In genomic region chr16:1780677-1781072, GRCh38 we compare ENCODE assay signal across 13 cellular contexts. TPM values are rescaled to one million over a fixed set of nuclear protein-coding genes. Genes with fewer than 3 reads are reported as not detected.
DNase-seq lines count a peak whose midpoint lies in the region; TF ChIP-seq lines count a peak whose summit lies in the region.
"Had no signal": no experiment of that assay in that cellular context is flagged by ENCODE, and none has a peak within 500 bp of the region (broad histone marks: within the 10 kb centered on the region; RNA-seq: fewer than 3 reads in every experiment).

No MANE protein-coding gene starts in this region.

- H3K9me3 Mint-ChIP-seq in CD4-positive, alpha-beta memory T cell: peaks cover 0 to 3% (median 0%) of the 10 kb centered on the region in 8 donors
- H3K9me3 Mint-ChIP-seq in HFFc6: no peaks in the 10 kb centered on the region

- no peaks in the 10 kb centered on the region for H3K27me3 Mint-ChIP-seq in CD4-positive, alpha-beta memory T cell
- H3K27me3 Mint-ChIP-seq in HFFc6 (ENCODE audit: insufficient read depth): peaks cover 28% of the 10 kb centered on the region

- no peak overlapping the region for H3K4me3 ChIP-seq in CD4-positive, alpha-beta memory T cell (ENCODE audit: low read length in 2 of 2)
- no peak overlapping the region for H3K4me3 ChIP-seq in adipocyte (ENCODE audit: low read length)
- H3K4me3 ChIP-seq in mucosa of rectum (ENCODE audit: low read length in 2 of 2): peak overlapping the region; percentile 79
- H3K4me3 ChIP-seq: mucosa of descending colon had no signal

- peaks cover 0 to 23% of the 10 kb centered on the region in 2 donors for H3K36me3 Mint-ChIP-seq in CD4-positive, alpha-beta memory T cell
- H3K36me3 Mint-ChIP-seq in HFFc6 (ENCODE audit: low read depth): no peaks in the 10 kb centered on the region

- no peak for TF ChIP-seq CTCF in HFFc6 (IDR thresholded peaks at IDR 0.05)

- no peaks in the 10 kb centered on the region for H3K27me3 ChIP-seq in CD4-positive, alpha-beta memory T cell (ENCODE audit: insufficient read depth, low read length)
- H3K27me3 ChIP-seq in adipocyte (replicated peaks; ENCODE audit: control insufficient read depth, insufficient read depth, low read length): no peaks in the 10 kb centered on the region
- H3K27me3 ChIP-seq in mucosa of rectum (ENCODE audit: control insufficient read depth in 2 of 2, insufficient read depth in 2 of 2, low read length in 2 of 2): no peaks in the 10 kb centered on the region

- peak overlapping the region in 3 of 7 donors; percentile 81 to 94 (median 91) for H3K27ac Mint-ChIP-seq in CD4-positive, alpha-beta memory T cell
- no peak overlapping the region for H3K27ac Mint-ChIP-seq in HFFc6

- peak in 1 of 5 donors; percentile 10 for DNase-seq in CD4-positive, alpha-beta memory T cell
- DNase-seq in HFFc6 (no peak), adipocyte (ENCODE audit: low read depth) (no peak), COLO668 (lab: John Stamatoyannopoulos, UW; ENCODE audit: unreplicated experiment) (no peak), NCI-H748 treated with DMSO at 0.1 percent for 48 hours (lab: John Stamatoyannopoulos, UW) (no peak), NCI-H2107 treated with DMSO at 0.1 percent for 48 hours (lab: John Stamatoyannopoulos, UW; ENCODE audit: unreplicated experiment) (no peak)
- DNase-seq: H7; MV-4-11; NCI-H510A treated with DMSO at 0.1 percent for 48 hours; stimulated activated CD4-positive, alpha-beta T cell treated with anti-CD3 and anti-CD28 coated beads, Interleukin-15, amount 100 ng/mL, for 24 hours; stimulated activated naive CD4-positive, alpha-beta T cell had no signal

- peak overlapping the region; percentile 89 for H3K9ac ChIP-seq in adipocyte (ENCODE audit: low read length)
- no peak overlapping the region for H3K9ac ChIP-seq in mucosa of rectum (ENCODE audit: low read depth in 1 of 2, low read length in 2 of 2)

- H3K4me1 Mint-ChIP-seq in CD4-positive, alpha-beta memory T cell: peaks cover 14 to 44% (median 30%) of the 10 kb centered on the region in 4 donors
- H3K4me1 Mint-ChIP-seq in HFFc6 (ENCODE audit: low read depth): peaks cover 23% of the 10 kb centered on the region

- peaks cover 22% of the 10 kb centered on the region for H3K36me3 ChIP-seq in CD4-positive, alpha-beta memory T cell (ENCODE audit: insufficient read depth, low read length)
- H3K36me3 ChIP-seq in adipocyte (ENCODE audit: control insufficient read depth, insufficient read depth, low read length, severe bottlenecking) (peaks cover 18% of the 10 kb centered on the region), mucosa of rectum (ENCODE audit: control insufficient read depth in 2 of 2, insufficient read depth in 2 of 2, low read length in 2 of 2) (peaks cover 23 to 30% of the 10 kb centered on the region in 2 donors)

- H3K27ac ChIP-seq in CD4-positive, alpha-beta memory T cell (ENCODE audit: low read depth, low read length): no peak overlapping the region
- H3K27ac ChIP-seq in mucosa of rectum (ENCODE audit: low read depth in 2 of 2, low read length in 2 of 2): no peak overlapping the region

- POLR2A ChIA-PET in CD4-positive, alpha-beta memory T cell (lab: Charles Lee; ENCODE audit: partially characterized antibody): interaction anchor here (4.5 to 6.7 kb wide), 2 partner anchors 11 to 74 kb away, joined by 56 to 185 read pairs; partner anchors contain the start of genes EME2, MAPK8IP3, MRPS34 and NME3

- H3K4me3 Mint-ChIP-seq in CD4-positive, alpha-beta memory T cell: peak overlapping the region in 7 of 8 donors; percentile 21 to 85 (median 63)
- H3K4me3 Mint-ChIP-seq in HFFc6: peak overlapping the region; percentile 90

- H3K4me1 ChIP-seq in CD4-positive, alpha-beta memory T cell (ENCODE audit: insufficient read depth, low read length): peaks cover 39% of the 10 kb centered on the region
- H3K4me1 ChIP-seq in adipocyte (ENCODE audit: control insufficient read depth, insufficient read depth, low read length) (peaks cover 5% of the 10 kb centered on the region), mucosa of rectum (ENCODE audit: control insufficient read depth in 2 of 2, insufficient read depth in 2 of 2, low read length in 2 of 2) (peaks cover 15 to 17% of the 10 kb centered on the region in 2 donors)

- intact Hi-C loops in CD4-positive, alpha-beta memory T cell (cut with micrococcal nuclease): no loop called here

- CTCF ChIA-PET in CD4-positive, alpha-beta memory T cell (lab: Charles Lee; ENCODE audit: partially characterized antibody): no interaction called here

- H3K9me3 ChIP-seq in CD4-positive, alpha-beta memory T cell (ENCODE audit: control insufficient read depth in 1 of 2, low read length in 2 of 2): no peaks in the 10 kb centered on the region
- H3K9me3 ChIP-seq in adipocyte (ENCODE audit: control insufficient read depth, low read length) (no peaks in the 10 kb centered on the region), mucosa of rectum (ENCODE audit: control insufficient read depth in 2 of 2, low read length in 2 of 2) (no peaks in the 10 kb centered on the region)
- H3K9me3 ChIP-seq: mucosa of descending colon had no signal

RNA-seq across cellular contexts. Expression of gene SPSB3, which starts 1.7 kb away (rescaled TPM):
- 100 to 1,000 TPM; 133 to 144 TPM for total RNA-seq in CD4-positive, alpha-beta memory T cell
- polyA plus RNA-seq in CD4-positive, alpha-beta memory T cell: 10 to 100 TPM; 56.6 to 72.9 TPM
- 10 to 100 TPM; 12.3 to 15.8 (median 13.9) TPM for total RNA-seq in HFFc6 (2021; fragmentation: NEBNext Ultra II Directional; extraction: Animal tissue kit (Norgen Biotek cat#: 25700))

RNA-seq across cellular contexts. Expression of gene NUBP2, which starts 2.1 kb away (rescaled TPM):
- total RNA-seq in CD4-positive, alpha-beta memory T cell: 10 to 100 TPM; 55.9 to 59.4 TPM
- 10 to 100 TPM; 77.6 to 98.9 TPM for polyA plus RNA-seq in CD4-positive, alpha-beta memory T cell
- 10 to 100 TPM; 41.5 to 53.8 (median 43.5) TPM for total RNA-seq in HFFc6 (2021; fragmentation: NEBNext Ultra II Directional; extraction: Animal tissue kit (Norgen Biotek cat#: 25700))

RNA-seq across cellular contexts. Expression of gene MRPS34, which starts 7.7 kb away (rescaled TPM):
- total RNA-seq in CD4-positive, alpha-beta memory T cell: 10 to 100 TPM; 57.6 to 67.3 TPM
- 100 to 1,000 TPM; 138 to 151 TPM for polyA plus RNA-seq in CD4-positive, alpha-beta memory T cell
- 100 to 1,000 TPM; 122 to 161 (median 132) TPM for total RNA-seq in HFFc6 (2021; fragmentation: NEBNext Ultra II Directional; extraction: Animal tissue kit (Norgen Biotek cat#: 25700))

RNA-seq across cellular contexts. Expression of gene EME2, which starts 8.1 kb away (rescaled TPM):
- total RNA-seq in CD4-positive, alpha-beta memory T cell: 10 to 100 TPM; 32.9 to 33.1 TPM
- polyA plus RNA-seq in CD4-positive, alpha-beta memory T cell: 1 to 10 TPM in 1 of 2 donors, under 1 TPM in 1; 0.30 to 1.5 TPM
- 10 to 100 TPM; 11.4 to 16.1 (median 12.3) TPM for total RNA-seq in HFFc6 (2021; fragmentation: NEBNext Ultra II Directional; extraction: Animal tissue kit (Norgen Biotek cat#: 25700))

RNA-seq across cellular contexts. Expression of gene NME3, which starts 9.3 kb away (rescaled TPM):
- total RNA-seq in CD4-positive, alpha-beta memory T cell: 10 to 100 TPM; 84.2 to 88.6 TPM
- polyA plus RNA-seq in CD4-positive, alpha-beta memory T cell: 10 to 100 TPM; 64.1 to 70.4 TPM
- total RNA-seq in HFFc6 (2021; fragmentation: NEBNext Ultra II Directional; extraction: Animal tissue kit (Norgen Biotek cat#: 25700)): 10 to 100 TPM; 28.2 to 61.0 (median 31.3) TPM

Comparison
In these comparisons a context has a peak if more than half of its experiments do, and no peak if none do; other contexts are left out.
1. H3K4me3 ChIP-seq: peak in mucosa of rectum (2 of 2); none in CD4-positive, alpha-beta memory T cell (0 of 2) and adipocyte (single experiment).
2. RNA of gene SPSB3, which starts 1.7 kb away (total RNA-seq): 133 to 144 TPM in CD4-positive, alpha-beta memory T cell; 12.3 to 15.8 TPM in HFFc6; every median in the first group is over 4 times any median in the second.